ENCODE assay signal across 13 cellular contexts in genomic region chr2:105761931-105762515, GRCh38. TPM values are rescaled to one million over a fixed set of nuclear protein-coding genes. Genes with fewer than 3 reads are reported as not detected.
A peak's percentile ranks its signal among the peaks of the same experiment; 100 is the strongest.
DNase-seq lines count a peak whose midpoint lies in the region; ATAC-seq lines count a peak whose summit lies in the region.
"Had no signal": no experiment of that assay in that cellular context is flagged by ENCODE, and none has a peak within 500 bp of the region (broad histone marks: within the 10 kb centered on the region; RNA-seq: fewer than 3 reads in every experiment).

No MANE protein-coding gene starts in this region.

- intact Hi-C loops in activated CD4-positive, alpha-beta memory T cell treated with anti-CD3 and anti-CD28 coated beads for 36 hours (cut with micrococcal nuclease), result loop anchor here (1.0 kb wide), 1 partner anchor 16 kb away; no protein-coding TSS in a partner anchor

- H3K9me3 ChIP-seq in CD8-positive, alpha-beta memory T cell (ENCODE audit: low read length), result no peaks in the 10 kb centered on the region
- H3K9me3 ChIP-seq: sigmoid colon had no signal

- H3K36me3 ChIP-seq in CD8-positive, alpha-beta memory T cell (ENCODE audit: insufficient read depth, low read length), result no peaks in the 10 kb centered on the region
- H3K36me3 ChIP-seq: sigmoid colon had no signal

- peaks cover 97% of the 10 kb centered on the region for H3K4me1 ChIP-seq in CD8-positive, alpha-beta memory T cell (ENCODE audit: insufficient read depth, low read length)

- CTCF ChIA-PET in CD8-positive, alpha-beta memory T cell (lab: Charles Lee), result interaction anchor here (1.1 to 1.8 kb wide), 2 partner anchors 9 to 11 kb away, joined by 3 to 5 read pairs; no protein-coding TSS in a partner anchor
- CTCF ChIA-PET in activated CD4-positive, alpha-beta memory T cell treated with anti-CD3 and anti-CD28 coated beads for 36 hours (lab: Charles Lee), result interaction anchor here (0.9 to 1.0 kb wide), 3 partner anchors 10 to 18 kb away, joined by 3 read pairs; partner anchors contain the start of gene NCK2

- peak; percentile 18 for ATAC-seq in effector memory CD8-positive, alpha-beta T cell (replicated peaks)
- ATAC-seq in naive thymus-derived CD8-positive, alpha-beta T cell, result no peak
- ATAC-seq in HG03432 (IDR thresholded peaks at IDR 0.05; ENCODE audit: unreplicated experiment) (no peak), GM19397 (IDR thresholded peaks at IDR 0.05; ENCODE audit: unreplicated experiment) (no peak), HG02623 (IDR thresholded peaks at IDR 0.05; ENCODE audit: unreplicated experiment) (no peak), GM21515 (IDR thresholded peaks at IDR 0.05; ENCODE audit: unreplicated experiment) (no peak)
- ATAC-seq: left lobe of liver had no signal

- peak overlapping the region; percentile 62 to 89 (median 70) for H3K4me3 Mint-ChIP-seq in CD8-positive, alpha-beta memory T cell
- peak overlapping the region; percentile 48 for H3K4me3 Mint-ChIP-seq in activated CD4-positive, alpha-beta memory T cell treated with anti-CD3 and anti-CD28 coated beads for 36 hours
- peak overlapping the region; percentile 72 to 77 for H3K4me3 Mint-ChIP-seq in effector memory CD8-positive, alpha-beta T cell
- H3K4me3 Mint-ChIP-seq in naive thymus-derived CD8-positive, alpha-beta T cell, result peak overlapping the region; percentile 16 to 82 (median 63)

- H3K27me3 ChIP-seq in CD8-positive, alpha-beta memory T cell (ENCODE audit: insufficient read depth, low read length, poor library complexity, severe bottlenecking), result no peaks in the 10 kb centered on the region
- H3K27me3 ChIP-seq: sigmoid colon had no signal

- H3K9me3 Mint-ChIP-seq in CD8-positive, alpha-beta memory T cell, result no peaks in the 10 kb centered on the region
- no peaks in the 10 kb centered on the region for H3K9me3 Mint-ChIP-seq in activated CD4-positive, alpha-beta memory T cell treated with anti-CD3 and anti-CD28 coated beads for 36 hours
- H3K9me3 Mint-ChIP-seq in effector memory CD8-positive, alpha-beta T cell, result no peaks in the 10 kb centered on the region
- H3K9me3 Mint-ChIP-seq in naive thymus-derived CD8-positive, alpha-beta T cell, result no peaks in the 10 kb centered on the region

- DNase-seq in CD8-positive, alpha-beta memory T cell, result no peak
- DNase-seq in activated CD4-positive, alpha-beta memory T cell treated with anti-CD3 and anti-CD28 coated beads for 36 hours, result no peak
- no peak for DNase-seq in effector memory CD8-positive, alpha-beta T cell
- no peak for DNase-seq in naive thymus-derived CD8-positive, alpha-beta T cell
- DNase-seq: NCI-H526; sigmoid colon; stimulated activated CD8-positive, alpha-beta memory T cell treated with anti-CD3 and anti-CD28 coated beads, Interleukin-4, amount 100 ng/mL, for 48 hours had no signal

- H3K27ac ChIP-seq in CD8-positive, alpha-beta memory T cell (ENCODE audit: low read depth, low read length), result peak overlapping the region; percentile 28
- H3K27ac ChIP-seq: epithelial cell of prostate, sigmoid colon had no signal

- peak overlapping the region; percentile 29 for H3K4me3 ChIP-seq in CD8-positive, alpha-beta memory T cell (ENCODE audit: low read length)
- H3K4me3 ChIP-seq: sigmoid colon had no signal

- peak overlapping the region; percentile 76 to 94 (median 88) for H3K27ac Mint-ChIP-seq in CD8-positive, alpha-beta memory T cell
- H3K27ac Mint-ChIP-seq in activated CD4-positive, alpha-beta memory T cell treated with anti-CD3 and anti-CD28 coated beads for 36 hours, result peak overlapping the region; percentile 92
- peak overlapping the region; percentile 91 to 96 for H3K27ac Mint-ChIP-seq in effector memory CD8-positive, alpha-beta T cell
- H3K27ac Mint-ChIP-seq in naive thymus-derived CD8-positive, alpha-beta T cell, result peak overlapping the region; percentile 85 to 95 (median 92)

- POLR2A ChIA-PET in CD8-positive, alpha-beta memory T cell (lab: Charles Lee), result no interaction called here
- POLR2A ChIA-PET in activated CD4-positive, alpha-beta memory T cell treated with anti-CD3 and anti-CD28 coated beads for 36 hours (lab: Charles Lee), result interaction anchor here (1.2 to 6.7 kb wide), 5 partner anchors 8 to 431 kb away, joined by 3 to 49 read pairs (median 6); no protein-coding TSS in a partner anchor
- POLR2A ChIA-PET in naive thymus-derived CD8-positive, alpha-beta T cell (lab: Charles Lee), result interaction anchor here (0.7 to 5.5 kb wide), 4 partner anchors 8 to 95 kb away, joined by 3 to 21 read pairs (median 10); no protein-coding TSS in a partner anchor

- peaks cover 92 to 100% (median 97%) of the 10 kb centered on the region in 3 donors for H3K4me1 Mint-ChIP-seq in CD8-positive, alpha-beta memory T cell
- H3K4me1 Mint-ChIP-seq in activated CD4-positive, alpha-beta memory T cell treated with anti-CD3 and anti-CD28 coated beads for 36 hours (ENCODE audit: low read depth), result peaks cover 95% of the 10 kb centered on the region
- peaks cover 73 to 96% of the 10 kb centered on the region in 2 donors for H3K4me1 Mint-ChIP-seq in effector memory CD8-positive, alpha-beta T cell (ENCODE audit: low read depth in 2 of 2)
- H3K4me1 Mint-ChIP-seq in naive thymus-derived CD8-positive, alpha-beta T cell, result peaks cover 48 to 98% (median 96%) of the 10 kb centered on the region in 4 donors

- H3K36me3 Mint-ChIP-seq in CD8-positive, alpha-beta memory T cell, result peaks cover under 1 to 36% (median 4%) of the 10 kb centered on the region in 3 donors
- H3K36me3 Mint-ChIP-seq in activated CD4-positive, alpha-beta memory T cell treated with anti-CD3 and anti-CD28 coated beads for 36 hours, result peaks cover 40% of the 10 kb centered on the region
- H3K36me3 Mint-ChIP-seq in effector memory CD8-positive, alpha-beta T cell (ENCODE audit: insufficient read depth), result peaks cover 32% of the 10 kb centered on the region
- peaks cover 2 to 42% (median 3%) of the 10 kb centered on the region in 3 donors for H3K36me3 Mint-ChIP-seq in naive thymus-derived CD8-positive, alpha-beta T cell

- no peaks in the 10 kb centered on the region for H3K27me3 Mint-ChIP-seq in CD8-positive, alpha-beta memory T cell
- H3K27me3 Mint-ChIP-seq in activated CD4-positive, alpha-beta memory T cell treated with anti-CD3 and anti-CD28 coated beads for 36 hours, result no peaks in the 10 kb centered on the region
- H3K27me3 Mint-ChIP-seq in effector memory CD8-positive, alpha-beta T cell, result no peaks in the 10 kb centered on the region
- no peaks in the 10 kb centered on the region for H3K27me3 Mint-ChIP-seq in naive thymus-derived CD8-positive, alpha-beta T cell

RNA-seq across cellular contexts. Expression of gene NCK2, which starts 17.3 kb away (rescaled TPM):
- total RNA-seq in CD8-positive, alpha-beta memory T cell, result 10 to 100 TPM; 72.4 to 76.1 TPM
- 77.9 TPM for polyA plus RNA-seq in CD8-positive, alpha-beta memory T cell
- total RNA-seq in activated CD4-positive, alpha-beta memory T cell treated with anti-CD3 and anti-CD28 coated beads for 36 hours, result 10 to 100 TPM; 81.8 to 85.8 TPM
- total RNA-seq in naive thymus-derived CD8-positive, alpha-beta T cell, result 100 to 1,000 TPM; 119 to 124 TPM
- 100 to 1,000 TPM in 1 of 3 donors, 10 to 100 TPM in 2; 36.6 to 110 (median 67.8) TPM for polyA plus RNA-seq in naive thymus-derived CD8-positive, alpha-beta T cell
